ENCODE assay signal across 8 cellular contexts in the genomic region with DNA sequence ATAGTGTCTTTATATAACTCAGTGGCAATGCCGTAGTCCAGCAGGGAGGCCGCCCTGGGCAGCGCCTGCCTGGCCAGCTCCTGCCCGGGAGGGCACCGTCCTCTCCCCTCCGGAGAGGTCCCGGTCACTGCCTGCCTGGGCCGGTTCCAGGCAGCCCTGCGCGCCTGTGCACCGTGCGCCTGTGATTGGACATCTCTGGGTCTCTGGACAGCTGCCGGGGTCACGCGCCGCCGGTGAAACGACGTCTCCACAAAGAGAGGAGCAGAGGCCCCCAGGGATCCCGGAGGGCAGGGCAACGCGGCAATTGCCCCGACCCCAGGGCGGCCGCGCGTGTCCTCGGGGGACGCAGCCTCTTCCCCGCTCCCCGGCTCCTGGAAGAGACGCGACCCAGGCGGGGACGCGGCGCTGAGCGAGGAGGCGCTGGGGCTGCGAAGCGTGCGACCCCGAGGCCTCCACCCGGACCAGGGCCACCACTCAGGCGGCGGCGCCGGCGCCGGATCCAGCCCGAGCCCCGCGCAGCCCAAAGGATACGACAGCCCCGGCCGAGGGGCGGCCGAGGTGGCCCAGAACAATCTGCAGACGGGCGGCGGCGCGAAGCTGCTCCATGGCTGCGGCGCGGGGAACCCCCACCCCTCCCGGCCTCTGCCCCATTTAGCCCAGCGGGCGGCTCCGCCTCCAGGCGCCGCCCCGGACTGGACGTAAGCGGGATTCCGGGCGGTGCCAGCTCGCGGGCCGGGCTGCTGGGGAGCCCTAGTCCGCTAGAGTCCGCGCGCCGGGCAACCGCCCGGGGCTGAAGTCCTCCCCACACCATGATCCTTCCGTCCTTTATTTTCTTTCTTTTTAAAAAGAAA. TPM values are rescaled to one million over a fixed set of nuclear protein-coding genes. Genes with fewer than 3 reads are reported as not detected.
DNase-seq lines count a peak whose midpoint lies in the region; ATAC-seq and TF ChIP-seq lines count a peak whose summit lies in the region.

A gene (minus strand): TSS at position 628 of the 851 bp plus-strand sequence. CDS start 22 bp downstream, at position 606.

- H3K36me3 Mint-ChIP-seq in activated naive CD8-positive, alpha-beta T cell treated with anti-CD3 and anti-CD28 coated beads for 36 hours = peaks cover 1% of the 10 kb centered on the region
- H3K36me3 Mint-ChIP-seq in glutamatergic neuron (ENCODE audit: unreplicated experiment) (no peaks in the 10 kb centered on the region), osteocyte (ENCODE audit: unreplicated experiment) (peaks cover 2% of the 10 kb centered on the region)

- H3K4me2 ChIP-seq in Karpas-422 (ENCODE audit: low read depth, low read length, poor library complexity, severe bottlenecking) = peak within 1 kb of the TSS; percentile 72

- no peaks in the 10 kb centered on the region for H3K9me2 ChIP-seq in Karpas-422 (replicated peaks; ENCODE audit: insufficient read depth, low read length)

- no peaks in the 10 kb centered on the region for H3K4me1 ChIP-seq in ES-I3 (ENCODE audit: insufficient read depth, low read length)
- H3K4me1 ChIP-seq in Karpas-422 (ENCODE audit: low read length) = peaks cover 20% of the 10 kb centered on the region
- peaks cover 9% of the 10 kb centered on the region for H3K4me1 ChIP-seq in testis

- intact Hi-C loops in testis (cut with DNase I; ENCODE audit: low total_unique reads) = loop anchor here (10.0 kb wide), 1 partner anchor 135 kb away; a partner anchor contains a TSS

- H3K9ac ChIP-seq in ES-I3 (ENCODE audit: low read depth, low read length) (peak within 1 kb of the TSS; percentile 90), Karpas-422 (ENCODE audit: low read length) (peak within 1 kb of the TSS; percentile 65)

- no peaks in the 10 kb centered on the region for H4K20me1 ChIP-seq in Karpas-422 (ENCODE audit: insufficient read depth, low read depth, low read length)

- DNase-seq in Karpas-422 (peak; percentile 87), SKM-1 treated with dmso at 0.1 percent for 144 hours (lab: John Stamatoyannopoulos, UW; ENCODE audit: unreplicated experiment) (peak; percentile 16), glutamatergic neuron (peak; percentile 90), osteocyte (ENCODE audit: extremely low spot score, unreplicated experiment) (peak; percentile 95), testis (peak; percentile 92)
- DNase-seq in activated naive CD8-positive, alpha-beta T cell treated with anti-CD3 and anti-CD28 coated beads for 36 hours = peak; percentile 83

- H3K4me3 ChIP-seq in Karpas-422 (ENCODE audit: low read length) (peak within 1 kb of the TSS; percentile 64), testis (peak within 1 kb of the TSS; percentile 87 to 92)

- no peaks in the 10 kb centered on the region for H3K27me3 ChIP-seq in Karpas-422 (ENCODE audit: low read length)
- no peaks in the 10 kb centered on the region for H3K27me3 ChIP-seq in testis

- H3K36me3 ChIP-seq in ES-I3 (ENCODE audit: insufficient read depth, low read length) = no peaks in the 10 kb centered on the region
- H3K36me3 ChIP-seq in Karpas-422 (ENCODE audit: insufficient read depth, low read length) = no peaks in the 10 kb centered on the region
- H3K36me3 ChIP-seq in testis (ENCODE audit: low read depth, missing control alignments) = no peaks in the 10 kb centered on the region

- H3K27ac Mint-ChIP-seq in activated naive CD8-positive, alpha-beta T cell treated with anti-CD3 and anti-CD28 coated beads for 36 hours = peak within 1 kb of the TSS; percentile 85
- H3K27ac Mint-ChIP-seq in glutamatergic neuron (ENCODE audit: unreplicated experiment) = peak within 1 kb of the TSS; percentile 95
- peak within 1 kb of the TSS; percentile 89 for H3K27ac Mint-ChIP-seq in osteocyte (ENCODE audit: unreplicated experiment)

- peak; percentile 42 for TF ChIP-seq POLR2A in testis (IDR thresholded peaks at IDR 0.05)

- H3K9me3 Mint-ChIP-seq in activated naive CD8-positive, alpha-beta T cell treated with anti-CD3 and anti-CD28 coated beads for 36 hours = peaks cover 2% of the 10 kb centered on the region
- H3K9me3 Mint-ChIP-seq in glutamatergic neuron (ENCODE audit: unreplicated experiment) (peaks cover 5% of the 10 kb centered on the region), osteocyte (ENCODE audit: unreplicated experiment) (no peaks in the 10 kb centered on the region)

- no peaks in the 10 kb centered on the region for H3K79me2 ChIP-seq in Karpas-422 (ENCODE audit: low read length)

- TF ChIP-seq CTCF in glutamatergic neuron (IDR thresholded peaks at IDR 0.05; ENCODE audit: partially characterized antibody, unreplicated experiment) (no peak), osteocyte (IDR thresholded peaks at IDR 0.05) (no peak), testis (IDR thresholded peaks at IDR 0.05) (no peak)

- peak within 1 kb of the TSS; percentile 50; the same call in 1 of the 2 replicates for H2AFZ ChIP-seq in Karpas-422 (ENCODE audit: low read length)

- ATAC-seq in GM21737 (IDR thresholded peaks at IDR 0.05; ENCODE audit: unreplicated experiment) = peak; percentile 68

- 0% methylated on average over 39 to 58 of the region's 88 CpGs for WGBS in testis, 2 donors

- no peak within 1 kb of the TSS for H3K27ac ChIP-seq in Karpas-422 (ENCODE audit: low read length)
- peak within 1 kb of the TSS; percentile 97 to 99 for H3K27ac ChIP-seq in testis

- H3K9me3 ChIP-seq in ES-I3 (ENCODE audit: control insufficient read depth, insufficient read depth, low read length) (no peaks in the 10 kb centered on the region), Karpas-422 (ENCODE audit: low read length) (no peaks in the 10 kb centered on the region), testis (no peaks in the 10 kb centered on the region)

- H3K27me3 Mint-ChIP-seq in activated naive CD8-positive, alpha-beta T cell treated with anti-CD3 and anti-CD28 coated beads for 36 hours = no peaks in the 10 kb centered on the region
- H3K27me3 Mint-ChIP-seq in glutamatergic neuron (ENCODE audit: unreplicated experiment) (peaks cover 9% of the 10 kb centered on the region), osteocyte (ENCODE audit: unreplicated experiment) (no peaks in the 10 kb centered on the region)

- peaks cover 17% of the 10 kb centered on the region for H3K4me1 Mint-ChIP-seq in activated naive CD8-positive, alpha-beta T cell treated with anti-CD3 and anti-CD28 coated beads for 36 hours
- H3K4me1 Mint-ChIP-seq in glutamatergic neuron (ENCODE audit: low read depth, unreplicated experiment) (peaks cover 7% of the 10 kb centered on the region), osteocyte (ENCODE audit: unreplicated experiment) (peaks cover 27% of the 10 kb centered on the region)

- peak within 1 kb of the TSS; percentile 86 for H3K4me3 Mint-ChIP-seq in activated naive CD8-positive, alpha-beta T cell treated with anti-CD3 and anti-CD28 coated beads for 36 hours
- H3K4me3 Mint-ChIP-seq in glutamatergic neuron (ENCODE audit: unreplicated experiment) = peak within 1 kb of the TSS; percentile 83
- peak within 1 kb of the TSS; percentile 82 for H3K4me3 Mint-ChIP-seq in osteocyte (ENCODE audit: unreplicated experiment)

RNA-seq across cellular contexts. Expression of the gene that starts here (rescaled TPM):
- total RNA-seq in Karpas-422 (2014; rRNA removed; shearing (Covaris generic); ENCODE audit: low replicate concordance) = 3.5 and 4.0 TPM in 2 replicates
- total RNA-seq in activated naive CD8-positive, alpha-beta T cell treated with anti-CD3 and anti-CD28 coated beads for 36 hours = 10 to 100 TPM; 14.4 to 16.6 TPM
- total RNA-seq in glutamatergic neuron (ENCODE audit: unreplicated experiment) (20.4 TPM), osteocyte (21.6 and 22.1 TPM in 2 replicates), testis (10 to 100 TPM; 27.2 to 33.1 TPM)
- polyA plus RNA-seq in testis (ENCODE audit: insufficient read depth, low read depth, low replicate concordance) = 31.1 TPM

Comparison
In these comparisons a context has a peak if more than half of its experiments do, and no peak if none do; other contexts are left out.
1. DNase-seq: peak in every context shown above with its lines; median percentile 95 in osteocyte; 92 in testis; 90 in glutamatergic neuron; 87 in Karpas-422; 83 in activated naive CD8-positive, alpha-beta T cell treated with anti-CD3 and anti-CD28 coated beads for 36 hours; 16 in SKM-1 treated with dmso at 0.1 percent for 144 hours.